ENCODE assay signal across 2 cellular contexts in the genomic region with DNA sequence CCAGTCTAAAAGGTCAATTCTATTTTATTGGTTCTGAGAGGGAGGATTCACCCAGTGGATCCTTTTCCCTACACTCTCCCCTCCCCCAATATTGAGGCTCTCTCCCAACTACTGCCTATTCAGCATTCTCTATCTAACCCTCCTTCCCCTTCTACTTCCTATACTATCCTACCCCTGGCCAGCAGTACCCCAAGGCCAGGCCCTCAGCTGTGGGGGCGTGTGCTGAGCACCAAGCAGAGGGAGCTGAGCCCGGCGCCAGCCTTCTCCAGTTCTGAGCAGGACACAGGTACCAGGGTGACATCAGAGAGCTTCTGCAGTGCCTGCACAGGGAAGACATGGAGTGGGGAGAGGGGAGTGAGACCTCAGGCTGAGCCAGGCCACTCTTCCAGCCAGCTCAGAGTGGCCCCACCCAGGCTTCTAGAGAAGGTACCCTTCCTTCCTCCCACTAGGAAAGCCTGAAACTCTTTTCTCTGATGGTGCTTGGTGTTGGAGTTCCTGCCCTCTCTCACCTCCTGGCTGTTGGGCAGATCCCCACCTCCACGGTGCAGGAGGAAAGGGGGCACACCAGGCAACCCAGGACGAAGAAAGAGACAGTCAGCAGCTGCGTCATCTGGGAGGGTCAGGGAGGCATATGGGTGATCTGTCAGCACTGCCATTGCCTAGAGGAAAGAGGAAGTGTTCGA.
TF ChIP-seq lines count a peak whose summit lies in the region.

No MANE protein-coding gene starts in this region.

TF ChIP-seq in liver, 16 proteins besides CTCF, POLR2A, EP300 and RAD21:
- no peak for TF ChIP-seq FOXA2 (IDR thresholded peaks at IDR 0.05)
- TF ChIP-seq, protein P1, sequence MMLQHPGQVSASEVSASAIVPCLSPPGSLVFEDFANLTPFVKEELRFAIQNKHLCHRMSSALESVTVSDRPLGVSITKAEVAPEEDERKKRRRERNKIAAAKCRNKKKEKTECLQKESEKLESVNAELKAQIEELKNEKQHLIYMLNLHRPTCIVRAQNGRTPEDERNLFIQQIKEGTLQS (IDR thresholded peaks at IDR 0.05): no peak
- TF ChIP-seq, protein P2, sequence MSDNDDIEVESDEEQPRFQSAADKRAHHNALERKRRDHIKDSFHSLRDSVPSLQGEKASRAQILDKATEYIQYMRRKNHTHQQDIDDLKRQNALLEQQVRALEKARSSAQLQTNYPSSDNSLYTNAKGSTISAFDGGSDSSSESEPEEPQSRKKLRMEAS (IDR thresholded peaks at IDR 0.05): no peak

TF ChIP-seq in HepG2, 621 proteins besides CTCF, POLR2A, EP300 and RAD21:
- TF ChIP-seq ZNF605 (CRISPR knock-in tag; IDR thresholded peaks at IDR 0.05) (no peak), ZBTB3 (CRISPR knock-in tag; IDR thresholded peaks at IDR 0.05; ENCODE audit: borderline replicate concordance, low read depth) (no peak), MAFK (conservative IDR thresholded peaks at IDR 0.05 in 1 of 2, IDR thresholded peaks at IDR 0.05 in 1 of 2; ENCODE audit: low read length in 2 of 2) (peak in 1 of 2 experiments; percentile 24; a peak in 2 of 4 replicates)
